ENCODE assay signal across 14 cellular contexts in genomic region chr3:126858401-126858800, GRCh38.
"Had no signal": no experiment of that assay in that cellular context is flagged by ENCODE, and none has a peak within 500 bp of the region (broad histone marks: within the 10 kb centered on the region; RNA-seq: fewer than 3 reads in every experiment).

No MANE protein-coding gene starts in this region.

- H3K27ac Mint-ChIP-seq: activated naive CD8-positive, alpha-beta T cell treated with anti-CD3 and anti-CD28 coated beads for 36 hours; activated T-cell treated with anti-CD3 and anti-CD28 coated beads, Interleukin-2, amount 50 U/mL, for 24 hours; naive thymus-derived CD4-positive, alpha-beta T cell; progenitor cell of endocrine pancreas; stimulated activated memory B cell treated with anti-CD40 and anti-IgM and Interleukin-4, amounts not matched to agents 10 μg/mL and 1 μg/mL and 100 μg/mL, for 72 hours had no signal

- H3K27ac ChIP-seq: lower lobe of right lung, right lobe of liver, spleen, tibial nerve had no signal

- H3K36me3 ChIP-seq: gastrocnemius medialis, lower lobe of right lung, right lobe of liver, spleen had no signal

- H3K27me3 ChIP-seq: gastrocnemius medialis, right lobe of liver, spleen, tibial nerve had no signal

- H3K4me3 Mint-ChIP-seq: activated naive CD8-positive, alpha-beta T cell treated with anti-CD3 and anti-CD28 coated beads for 36 hours; activated T-cell treated with anti-CD3 and anti-CD28 coated beads, Interleukin-2, amount 50 U/mL, for 24 hours; naive thymus-derived CD4-positive, alpha-beta T cell; stimulated activated memory B cell treated with anti-CD40 and anti-IgM and Interleukin-4, amounts not matched to agents 10 μg/mL and 1 μg/mL and 100 μg/mL, for 72 hours had no signal

- H3K9me3 ChIP-seq: gastrocnemius medialis, lower lobe of right lung, right lobe of liver, spleen, tibial nerve had no signal

- H3K27me3 Mint-ChIP-seq: activated naive CD8-positive, alpha-beta T cell treated with anti-CD3 and anti-CD28 coated beads for 36 hours; activated T-cell treated with anti-CD3 and anti-CD28 coated beads, Interleukin-2, amount 50 U/mL, for 24 hours; naive thymus-derived CD4-positive, alpha-beta T cell; progenitor cell of endocrine pancreas; stimulated activated memory B cell treated with anti-CD40 and anti-IgM and Interleukin-4, amounts not matched to agents 10 μg/mL and 1 μg/mL and 100 μg/mL, for 72 hours had no signal

- H3K4me3 ChIP-seq: gastrocnemius medialis, lower lobe of right lung, right lobe of liver, spleen, tibial nerve had no signal

- H3K4me1 ChIP-seq: lower lobe of right lung, right lobe of liver, tibial nerve had no signal

- H3K9me3 Mint-ChIP-seq: activated naive CD8-positive, alpha-beta T cell treated with anti-CD3 and anti-CD28 coated beads for 36 hours; activated T-cell treated with anti-CD3 and anti-CD28 coated beads, Interleukin-2, amount 50 U/mL, for 24 hours; stimulated activated memory B cell treated with anti-CD40 and anti-IgM and Interleukin-4, amounts not matched to agents 10 μg/mL and 1 μg/mL and 100 μg/mL, for 72 hours had no signal

- H3K4me1 Mint-ChIP-seq: activated naive CD8-positive, alpha-beta T cell treated with anti-CD3 and anti-CD28 coated beads for 36 hours; naive thymus-derived CD4-positive, alpha-beta T cell; stimulated activated memory B cell treated with anti-CD40 and anti-IgM and Interleukin-4, amounts not matched to agents 10 μg/mL and 1 μg/mL and 100 μg/mL, for 72 hours had no signal

- ATAC-seq: naive thymus-derived CD4-positive, alpha-beta T cell; right lobe of liver had no signal

- DNase-seq: activated gamma-delta T cell treated with Interleukin-2 at 50 U/mL for 16 hours; activated naive CD8-positive, alpha-beta T cell treated with anti-CD3 and anti-CD28 coated beads for 36 hours; activated T-cell treated with anti-CD3 and anti-CD28 coated beads, Interleukin-2, amount 50 U/mL, for 24 hours; aorta; effector CD4-positive, alpha-beta T cell; gastrocnemius medialis; lower lobe of right lung; naive thymus-derived CD4-positive, alpha-beta T cell; spleen; stimulated activated CD4-positive, alpha-beta T cell treated with anti-CD3 and anti-CD28 coated beads, Interleukin-1b, Interleukin-23, amount 100 ng/mL, for 48 hours had no signal
